ENCODE assay signal across 20 cellular contexts in the genomic region with DNA sequence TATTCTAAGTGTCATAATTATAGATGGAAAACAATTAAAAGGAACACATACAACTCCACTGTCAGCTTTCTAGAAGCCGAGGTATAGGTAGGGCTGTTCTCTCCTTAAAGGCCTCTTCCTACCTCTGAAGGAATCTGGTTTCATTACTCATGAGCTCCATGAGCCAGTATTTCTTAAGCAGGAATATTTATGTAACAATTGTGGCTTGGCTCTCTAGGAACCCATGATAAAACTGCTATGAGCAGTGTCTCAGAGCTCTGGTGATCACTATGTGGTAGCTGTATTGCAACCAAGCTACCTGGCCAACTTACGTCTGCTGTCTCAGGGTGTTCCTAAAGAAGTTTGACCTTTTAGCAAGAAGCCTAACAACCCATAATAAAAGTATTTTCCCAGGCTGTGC.
"Had no signal": no experiment of that assay in that cellular context is flagged by ENCODE, and none has a peak within 500 bp of the region (broad histone marks: within the 10 kb centered on the region; RNA-seq: fewer than 3 reads in every experiment).

No MANE protein-coding gene starts in this region.

- ATAC-seq: activated CD8-positive, alpha-beta T cell treated with anti-CD3 and anti-CD28 coated beads for 36 hours; gastrocnemius medialis; left lung had no signal

- H3K9me3 Mint-ChIP-seq: activated CD4-positive, alpha-beta T cell treated with anti-CD3 and anti-CD28 coated beads, Interleukin-2, amount 10 ng/mL, durations not matched to agents 24 days and 14 days; activated CD8-positive, alpha-beta T cell treated with anti-CD3 and anti-CD28 coated beads for 36 hours; activated naive CD4-positive, alpha-beta T cell treated with anti-CD3 and anti-CD28 coated beads for 36 hours; activated T-helper 2 cell treated with anti-CD3 and anti-CD28 coated beads, Interferon-gamma antibody, Interleukin-2, Interleukin-4, amounts not matched to agents 10 μg/mL and 5 μg/mL and 100 μg/mL, durations not matched to agents 14 hours and 24 hours and 36 hours; dendritic cell treated with granulocyte-macrophage colony-stimulating factor and Interleukin-4, amounts not matched to agents 40 ng/mL and 50 ng/mL, for 4 days; stimulated activated naive CD8-positive, alpha-beta T cell treated with anti-CD3 and anti-CD28 coated beads, Interleukin-15, Interleukin-2, amounts not matched to agents 100 ng/mL and 50 ng/mL, for 24 hours; T-helper 1 cell treated with Interleukin-12 subunit alpha and Interleukin-12 subunit beta and Interleukin-4 antibody, amounts not matched to agents 30 μg/mL and 1 μg/mL, for 36 hours had no signal

- H3K27me3 ChIP-seq: brain microvascular endothelial cell, esophagus squamous epithelium, gastrocnemius medialis, left lung had no signal

- H3K9me3 ChIP-seq: esophagus squamous epithelium, gastrocnemius medialis, left lung had no signal

- DNase-seq: activated CD4-positive, alpha-beta T cell treated with anti-CD3 and anti-CD28 coated beads, Interleukin-2, amount 10 ng/mL, durations not matched to agents 24 days and 14 days; activated CD8-positive, alpha-beta T cell treated with anti-CD3 and anti-CD28 coated beads for 36 hours; activated naive CD4-positive, alpha-beta T cell treated with anti-CD3 and anti-CD28 coated beads for 36 hours; activated T-cell treated with anti-CD3 and anti-CD28 coated beads, Interleukin-2, amount 50 U/mL, for 1 hour; brain microvascular endothelial cell; effector CD8-positive, alpha-beta T cell; esophagus squamous epithelium; gastrocnemius medialis; head of caudate nucleus; left lung; midbrain; occipital lobe; posterior cingulate gyrus; retina; stimulated activated CD4-positive, alpha-beta T cell treated with anti-CD3 and anti-CD28 coated beads, Interleukin-2, amount 100 ng/mL, for 24 hours; trophoblast cell had no signal

- H3K4me1 ChIP-seq: gastrocnemius medialis, left lung had no signal

- H3K27me3 Mint-ChIP-seq: activated CD4-positive, alpha-beta T cell treated with anti-CD3 and anti-CD28 coated beads, Interleukin-2, amount 10 ng/mL, durations not matched to agents 24 days and 14 days; dendritic cell treated with granulocyte-macrophage colony-stimulating factor and Interleukin-4, amounts not matched to agents 40 ng/mL and 50 ng/mL, for 4 days had no signal

- H3K27ac Mint-ChIP-seq: activated CD4-positive, alpha-beta T cell treated with anti-CD3 and anti-CD28 coated beads, Interleukin-2, amount 10 ng/mL, durations not matched to agents 24 days and 14 days; activated CD8-positive, alpha-beta T cell treated with anti-CD3 and anti-CD28 coated beads for 36 hours; activated naive CD4-positive, alpha-beta T cell treated with anti-CD3 and anti-CD28 coated beads for 36 hours; activated T-helper 2 cell treated with anti-CD3 and anti-CD28 coated beads, Interferon-gamma antibody, Interleukin-2, Interleukin-4, amounts not matched to agents 10 μg/mL and 5 μg/mL and 100 μg/mL, durations not matched to agents 14 hours and 24 hours and 36 hours; dendritic cell treated with granulocyte-macrophage colony-stimulating factor and Interleukin-4, amounts not matched to agents 40 ng/mL and 50 ng/mL, for 4 days; stimulated activated naive CD8-positive, alpha-beta T cell treated with anti-CD3 and anti-CD28 coated beads, Interleukin-15, Interleukin-2, amounts not matched to agents 100 ng/mL and 50 ng/mL, for 24 hours; T-helper 1 cell treated with Interleukin-12 subunit alpha and Interleukin-12 subunit beta and Interleukin-4 antibody, amounts not matched to agents 30 μg/mL and 1 μg/mL, for 36 hours had no signal

- H3K4me3 ChIP-seq: esophagus squamous epithelium, gastrocnemius medialis, left lung had no signal

- H3K4me1 Mint-ChIP-seq: activated CD4-positive, alpha-beta T cell treated with anti-CD3 and anti-CD28 coated beads, Interleukin-2, amount 10 ng/mL, durations not matched to agents 24 days and 14 days had no signal

- H3K36me3 ChIP-seq: brain microvascular endothelial cell, esophagus squamous epithelium, gastrocnemius medialis, left lung had no signal

- H3K4me3 Mint-ChIP-seq: activated CD4-positive, alpha-beta T cell treated with anti-CD3 and anti-CD28 coated beads, Interleukin-2, amount 10 ng/mL, durations not matched to agents 24 days and 14 days; activated CD8-positive, alpha-beta T cell treated with anti-CD3 and anti-CD28 coated beads for 36 hours; activated naive CD4-positive, alpha-beta T cell treated with anti-CD3 and anti-CD28 coated beads for 36 hours; dendritic cell treated with granulocyte-macrophage colony-stimulating factor and Interleukin-4, amounts not matched to agents 40 ng/mL and 50 ng/mL, for 4 days; stimulated activated naive CD8-positive, alpha-beta T cell treated with anti-CD3 and anti-CD28 coated beads, Interleukin-15, Interleukin-2, amounts not matched to agents 100 ng/mL and 50 ng/mL, for 24 hours; T-helper 1 cell treated with Interleukin-12 subunit alpha and Interleukin-12 subunit beta and Interleukin-4 antibody, amounts not matched to agents 30 μg/mL and 1 μg/mL, for 36 hours had no signal

- H3K27ac ChIP-seq: brain microvascular endothelial cell, esophagus squamous epithelium, gastrocnemius medialis, left lung had no signal
